ENCODE assay signal across 1 cellular context in genomic region chr3:185172086-185173049, GRCh38.
A peak's percentile ranks its signal among the peaks of the same experiment; 100 is the strongest.
TF ChIP-seq lines count a peak whose summit lies in the region.

No MANE protein-coding gene starts in this region.

TF ChIP-seq in GM12878, 131 proteins besides CTCF, POLR2A, EP300 and RAD21 (continued from another document):
- TF ChIP-seq ATF3 (IDR thresholded peaks at IDR 0.05; ENCODE audit: borderline replicate concordance, extremely low read depth, low read depth, low read length): no peak
- TF ChIP-seq YBX1 (IDR thresholded peaks at IDR 0.05): no peak
- no peak for TF ChIP-seq ZNF622 (IDR thresholded peaks at IDR 0.05)
- TF ChIP-seq CBFB (IDR thresholded peaks at IDR 0.05; ENCODE audit: low read depth): no peak
- peak; percentile 68; the same call in 1 of the 2 replicates for TF ChIP-seq RFX5 (IDR thresholded peaks at IDR 0.05; ENCODE audit: low read depth, low read length)
- TF ChIP-seq POLR2AphosphoS2 (IDR thresholded peaks at IDR 0.05; ENCODE audit: low read depth, low read length): no peak
- TF ChIP-seq PAX8 (IDR thresholded peaks at IDR 0.05): no peak
- no peak for TF ChIP-seq HCFC1 (IDR thresholded peaks at IDR 0.05; ENCODE audit: low read length)
- TF ChIP-seq CEBPB (IDR thresholded peaks at IDR 0.05; ENCODE audit: borderline replicate concordance in 1 of 2, low read depth in 2 of 2, low read length in 2 of 2): no peak
- no peak for TF ChIP-seq NR2F1 (conservative IDR thresholded peaks at IDR 0.05)
- no peak for TF ChIP-seq RBBP5 (conservative IDR thresholded peaks at IDR 0.05)
TF ChIP-seq in GM12878: peak in this region for 2.
